In genomic region chr22:48576333-48577013, GRCh38 we compare ENCODE assay signal across 10 cellular contexts.
DNase-seq lines count a peak whose midpoint lies in the region; ATAC-seq and TF ChIP-seq lines count a peak whose summit lies in the region.
"Had no signal": no experiment of that assay in that cellular context is flagged by ENCODE, and none has a peak within 500 bp of the region (broad histone marks: within the 10 kb centered on the region; RNA-seq: fewer than 3 reads in every experiment).

No MANE protein-coding gene starts in this region.

- H3K27me3 ChIP-seq in thoracic aorta (replicated peaks; ENCODE audit: insufficient read depth): no peaks in the 10 kb centered on the region

- ATAC-seq in thoracic aorta (ENCODE audit: insufficient number of reproducible peaks, low FRiP score, low read depth) (no peak), GM18858 (IDR thresholded peaks at IDR 0.05; ENCODE audit: unreplicated experiment) (no peak), HG03135 (IDR thresholded peaks at IDR 0.05; ENCODE audit: unreplicated experiment) (no peak)

- H3K36me3 Mint-ChIP-seq in activated T-helper 1 cell treated with anti-CD3 and anti-CD28 coated beads, Interleukin-12 subunit alpha, Interleukin-12 subunit beta, Interleukin-2, Interleukin-4 antibody, amounts not matched to agents 30 ng/mL and 10 ng/mL and 1 ng/mL, durations not matched to agents 14 hours and 24 hours and 36 hours (ENCODE audit: low read depth): no peaks in the 10 kb centered on the region
- H3K36me3 Mint-ChIP-seq: immature natural killer cell had no signal

- peaks cover 3 to 42% of the 10 kb centered on the region in 2 donors for H3K4me1 ChIP-seq in thoracic aorta (ENCODE audit: control insufficient read depth in 1 of 2, low read depth in 2 of 2)

- H3K4me3 ChIP-seq in thoracic aorta: peak overlapping the region; percentile 72

- intact Hi-C loops in activated T-helper 1 cell treated with anti-CD3 and anti-CD28 coated beads, Interleukin-12 subunit alpha, Interleukin-12 subunit beta, Interleukin-2, Interleukin-4 antibody, amounts not matched to agents 30 ng/mL and 10 ng/mL and 1 ng/mL, durations not matched to agents 14 hours and 24 hours and 36 hours (cut with micrococcal nuclease): no loop called here

- no peaks in the 10 kb centered on the region for H3K4me1 Mint-ChIP-seq in activated T-helper 1 cell treated with anti-CD3 and anti-CD28 coated beads, Interleukin-12 subunit alpha, Interleukin-12 subunit beta, Interleukin-2, Interleukin-4 antibody, amounts not matched to agents 30 ng/mL and 10 ng/mL and 1 ng/mL, durations not matched to agents 14 hours and 24 hours and 36 hours (ENCODE audit: low read depth)

- peak; percentile 51 for TF ChIP-seq CTCF in thoracic aorta (IDR thresholded peaks at IDR 0.05)

- peaks cover 6% of the 10 kb centered on the region for H3K27me3 Mint-ChIP-seq in activated T-helper 1 cell treated with anti-CD3 and anti-CD28 coated beads, Interleukin-12 subunit alpha, Interleukin-12 subunit beta, Interleukin-2, Interleukin-4 antibody, amounts not matched to agents 30 ng/mL and 10 ng/mL and 1 ng/mL, durations not matched to agents 14 hours and 24 hours and 36 hours (ENCODE audit: insufficient read depth)

- no peak overlapping the region for H3K27ac Mint-ChIP-seq in activated T-helper 1 cell treated with anti-CD3 and anti-CD28 coated beads, Interleukin-12 subunit alpha, Interleukin-12 subunit beta, Interleukin-2, Interleukin-4 antibody, amounts not matched to agents 30 ng/mL and 10 ng/mL and 1 ng/mL, durations not matched to agents 14 hours and 24 hours and 36 hours
- H3K27ac Mint-ChIP-seq: immature natural killer cell had no signal

- no peaks in the 10 kb centered on the region for H3K9me3 ChIP-seq in thoracic aorta

- H3K27ac ChIP-seq in angular gyrus (ENCODE audit: low read depth, low read length) (peak overlapping the region; percentile 48), thoracic aorta (peak overlapping the region in 1 of 2 donors; percentile 21)

- DNase-seq in NCI-H345 (lab: John Stamatoyannopoulos, UW) (peak; percentile 26), NCI-H345 treated with DMSO at 0.1 percent for 48 hours (lab: John Stamatoyannopoulos, UW; ENCODE audit: unreplicated experiment) (no peak), kidney tubule cell (ENCODE audit: low spot score) (peak; percentile 1), thoracic aorta (ENCODE audit: low spot score) (no peak)
- no peak for DNase-seq in activated T-helper 1 cell treated with anti-CD3 and anti-CD28 coated beads, Interleukin-12 subunit alpha, Interleukin-12 subunit beta, Interleukin-2, Interleukin-4 antibody, amounts not matched to agents 30 ng/mL and 10 ng/mL and 1 ng/mL, durations not matched to agents 14 hours and 24 hours and 36 hours (ENCODE audit: low spot score)
- DNase-seq: activated T-cell treated with anti-CD3 and anti-CD28 coated beads, Interleukin-2, amount 50 U/mL, for 4 hours; immature natural killer cell had no signal

- H3K9me3 Mint-ChIP-seq in activated T-helper 1 cell treated with anti-CD3 and anti-CD28 coated beads, Interleukin-12 subunit alpha, Interleukin-12 subunit beta, Interleukin-2, Interleukin-4 antibody, amounts not matched to agents 30 ng/mL and 10 ng/mL and 1 ng/mL, durations not matched to agents 14 hours and 24 hours and 36 hours: peaks cover 12% of the 10 kb centered on the region

- no peaks in the 10 kb centered on the region for H3K36me3 ChIP-seq in thoracic aorta

- H3K4me3 Mint-ChIP-seq in activated T-helper 1 cell treated with anti-CD3 and anti-CD28 coated beads, Interleukin-12 subunit alpha, Interleukin-12 subunit beta, Interleukin-2, Interleukin-4 antibody, amounts not matched to agents 30 ng/mL and 10 ng/mL and 1 ng/mL, durations not matched to agents 14 hours and 24 hours and 36 hours: no peak overlapping the region
- H3K4me3 Mint-ChIP-seq: activated T-cell treated with anti-CD3 and anti-CD28 coated beads, Interleukin-2, amount 50 U/mL, for 4 hours had no signal

Comparison
In these comparisons a context has a peak if more than half of its experiments do, and no peak if none do; other contexts are left out.
1. DNase-seq: peak in NCI-H345 (single experiment) and kidney tubule cell (single experiment); none in NCI-H345 treated with DMSO at 0.1 percent for 48 hours (single experiment), thoracic aorta (single experiment) and activated T-helper 1 cell treated with anti-CD3 and anti-CD28 coated beads, Interleukin-12 subunit alpha, Interleukin-12 subunit beta, Interleukin-2, Interleukin-4 antibody, amounts not matched to agents 30 ng/mL and 10 ng/mL and 1 ng/mL, durations not matched to agents 14 hours and 24 hours and 36 hours (single experiment).